ENCODE assay signal across 8 cellular contexts in the genomic region with DNA sequence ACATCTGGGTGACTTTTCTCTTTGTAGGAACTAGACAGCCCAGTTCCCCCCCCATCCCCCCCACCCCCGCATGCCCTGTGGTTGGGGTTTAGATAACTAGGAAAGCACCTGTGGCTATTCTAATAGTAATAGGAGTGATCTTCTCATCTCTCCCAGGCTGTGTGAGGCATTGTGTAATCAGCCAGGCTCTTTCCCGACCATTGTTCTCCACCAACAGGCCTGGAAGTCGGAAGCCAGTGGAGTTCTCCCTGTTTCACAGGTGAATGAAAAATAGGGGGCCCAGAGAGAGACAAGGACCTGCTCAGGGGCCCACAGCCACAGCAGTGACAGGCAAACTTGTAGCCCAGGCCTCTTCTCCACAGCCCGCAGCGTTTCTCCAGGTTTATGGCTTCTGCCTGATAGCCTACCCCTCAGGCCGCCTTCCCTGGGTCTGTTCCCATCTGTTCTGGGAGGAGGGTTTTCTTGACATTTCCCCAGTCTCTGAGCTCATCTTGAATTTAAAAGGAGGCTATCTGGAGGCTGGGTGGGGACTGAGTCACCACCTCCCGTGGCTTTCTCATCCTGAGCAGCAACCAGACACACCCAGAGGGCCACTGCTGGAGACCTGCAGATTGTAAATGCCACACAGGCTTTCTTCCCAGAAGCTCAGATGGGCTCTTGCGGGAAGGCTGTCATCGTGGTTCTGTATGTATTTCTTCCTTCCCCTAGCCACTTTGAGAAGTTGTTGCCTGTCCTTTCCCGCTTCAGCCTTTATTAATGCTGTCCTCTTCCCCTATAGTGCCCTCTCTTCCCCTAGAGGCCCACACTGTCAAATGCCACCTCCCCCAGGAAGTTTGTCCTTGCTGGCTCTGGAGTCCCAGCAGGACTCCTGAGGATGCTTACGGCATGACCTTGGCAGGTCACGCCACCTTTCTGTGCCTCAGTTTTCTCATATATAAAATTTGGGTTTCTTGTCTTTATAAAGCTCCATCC.
DNase-seq lines count a peak whose midpoint lies in the region; ATAC-seq and TF ChIP-seq lines count a peak whose summit lies in the region.

No MANE protein-coding gene starts in this region.

- peaks cover 77% of the 10 kb centered on the region for H3K4me1 Mint-ChIP-seq in activated naive CD8-positive, alpha-beta T cell (ENCODE audit: low read depth)

- peak overlapping the region; percentile 42 for H3K4me3 Mint-ChIP-seq in activated naive CD8-positive, alpha-beta T cell

- peaks cover 4% of the 10 kb centered on the region for H3K36me3 Mint-ChIP-seq in activated naive CD8-positive, alpha-beta T cell

- H3K36me3 ChIP-seq in Peyer's patch: no peaks in the 10 kb centered on the region

- H3K27ac Mint-ChIP-seq in activated naive CD8-positive, alpha-beta T cell: peak overlapping the region; percentile 36

- H3K27me3 Mint-ChIP-seq in activated naive CD8-positive, alpha-beta T cell: no peaks in the 10 kb centered on the region

- no peak for TF ChIP-seq POLR2A in Peyer's patch (IDR thresholded peaks at IDR 0.05)

- ATAC-seq in left cardiac atrium: peak in 1 of 2 donors; percentile 15
- no peak for ATAC-seq in GM18858 (IDR thresholded peaks at IDR 0.05; ENCODE audit: unreplicated experiment)

- intact Hi-C loops in left cardiac atrium (cut with DNase I): loop anchor here in 1 of 2 donors (5.0 kb wide), 1 partner anchor 77 kb away; the partner anchor contains the start of gene MYL9

- no peaks in the 10 kb centered on the region for H3K9me3 Mint-ChIP-seq in activated naive CD8-positive, alpha-beta T cell (ENCODE audit: low read depth)

- DNase-seq in DMS 273 (lab: John Stamatoyannopoulos, UW; ENCODE audit: unreplicated experiment): peak; percentile 72
- no peak for DNase-seq in DMS 273 treated with DMSO at 0.1 percent for 48 hours (lab: John Stamatoyannopoulos, UW)
- peak in 2 of 3 donors; percentile 64 to 74 for DNase-seq in Peyer's patch
- peak; percentile 72 for DNase-seq in left cardiac atrium
- DNase-seq in smooth muscle cell of the brain vasculature (ENCODE audit: low read depth, low spot score): peak; percentile 65
- no peak for DNase-seq in NCI-H1436 (lab: John Stamatoyannopoulos, UW)

- no peak overlapping the region for H3K4me3 ChIP-seq in Peyer's patch

- peaks cover 6 to 80% (median 43%) of the 10 kb centered on the region in 4 donors for H3K4me1 ChIP-seq in Peyer's patch

- no peaks in the 10 kb centered on the region for H3K27me3 ChIP-seq in Peyer's patch

- peak overlapping the region; percentile 37 to 94 (median 68) for H3K27ac ChIP-seq in Peyer's patch

- no peaks in the 10 kb centered on the region for H3K9me3 ChIP-seq in Peyer's patch

- no peak for TF ChIP-seq CTCF in Peyer's patch (IDR thresholded peaks at IDR 0.05)

Comparison
In these comparisons a context has a peak if more than half of its experiments do, and no peak if none do; other contexts are left out.
1. DNase-seq: peak in DMS 273 (single experiment), Peyer's patch (2 of 3), left cardiac atrium (single experiment) and smooth muscle cell of the brain vasculature (single experiment); none in DMS 273 treated with DMSO at 0.1 percent for 48 hours (single experiment) and NCI-H1436 (single experiment).